18 cellular contexts compared by ENCODE assay signal in the genomic region with DNA sequence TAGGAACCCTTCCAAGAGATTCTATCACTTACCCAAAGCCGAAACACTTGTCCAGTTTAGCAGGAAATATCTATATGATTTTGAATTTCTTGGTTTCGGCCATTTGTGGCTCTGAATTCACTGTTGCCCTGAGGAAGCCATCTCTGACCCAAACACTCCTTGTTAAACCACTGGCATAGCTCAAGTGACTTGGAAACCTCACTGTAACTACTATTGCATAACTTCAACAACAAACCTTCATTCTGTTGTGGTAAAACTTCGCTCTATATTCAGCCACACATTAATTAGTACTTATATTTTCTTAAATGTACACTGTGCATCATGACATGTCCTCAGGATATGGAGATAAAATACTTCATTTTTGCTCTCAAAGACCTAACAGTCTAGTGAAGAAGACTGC.
"Had no signal": no experiment of that assay in that cellular context is flagged by ENCODE, and none has a peak within 500 bp of the region (broad histone marks: within the 10 kb centered on the region; RNA-seq: fewer than 3 reads in every experiment).

No MANE protein-coding gene starts in this region.

- H3K27ac Mint-ChIP-seq: activated T-helper 17 cell treated with anti-CD3 and anti-CD28 coated beads, Interleukin-2, amount 50 U/mL, for 72 hours; naive thymus-derived CD4-positive, alpha-beta T cell; stimulated activated naive B cell treated with anti-CD40 and anti-IgM and Interleukin-4, amounts not matched to agents 10 μg/mL and 1 μg/mL and 100 μg/mL, for 72 hours had no signal

- H3K4me1 Mint-ChIP-seq: activated T-helper 17 cell treated with anti-CD3 and anti-CD28 coated beads, Interleukin-2, amount 50 U/mL, for 72 hours had no signal

- H3K27me3 ChIP-seq: pancreas had no signal

- H3K36me3 ChIP-seq: pancreas had no signal

- H3K27me3 Mint-ChIP-seq: activated T-helper 17 cell treated with anti-CD3 and anti-CD28 coated beads, Interleukin-2, amount 50 U/mL, for 72 hours; stimulated activated naive B cell treated with anti-CD40 and anti-IgM and Interleukin-4, amounts not matched to agents 10 μg/mL and 1 μg/mL and 100 μg/mL, for 72 hours had no signal

- H3K36me3 Mint-ChIP-seq: naive thymus-derived CD4-positive, alpha-beta T cell had no signal

- H3K9me3 Mint-ChIP-seq: activated T-helper 17 cell treated with anti-CD3 and anti-CD28 coated beads, Interleukin-2, amount 50 U/mL, for 72 hours; naive thymus-derived CD4-positive, alpha-beta T cell; stimulated activated naive B cell treated with anti-CD40 and anti-IgM and Interleukin-4, amounts not matched to agents 10 μg/mL and 1 μg/mL and 100 μg/mL, for 72 hours had no signal

- ATAC-seq: activated T-helper 17 cell treated with anti-CD3 and anti-CD28 coated beads, Interleukin-2, amount 50 U/mL, for 72 hours; naive thymus-derived CD4-positive, alpha-beta T cell; pancreas had no signal

- H3K4me3 Mint-ChIP-seq: activated T-helper 17 cell treated with anti-CD3 and anti-CD28 coated beads, Interleukin-2, amount 50 U/mL, for 72 hours; naive thymus-derived CD4-positive, alpha-beta T cell; stimulated activated naive B cell treated with anti-CD40 and anti-IgM and Interleukin-4, amounts not matched to agents 10 μg/mL and 1 μg/mL and 100 μg/mL, for 72 hours had no signal

- DNase-seq: activated CD4-positive, alpha-beta T cell treated with anti-CD3 and anti-CD28 coated beads for 1 hour; activated CD4-positive, alpha-beta T cell treated with anti-CD3 and anti-CD28 coated beads, Interleukin-2, amount 50 U/mL, for 48 hours; activated naive CD4-positive, alpha-beta T cell treated with Interleukin-2 at 50 U/mL for 16 hours; aorta; kidney glomerular epithelial cell; mucosa of descending colon; naive thymus-derived CD4-positive, alpha-beta T cell; pancreas; retina; SK-N-SH; stimulated activated CD4-positive, alpha-beta T cell treated with anti-CD3 and anti-CD28 coated beads, Interleukin-15, amount 100 ng/mL, for 24 hours; stimulated activated CD4-positive, alpha-beta T cell treated with anti-CD3 and anti-CD28 coated beads, Interleukin-4, amount 100 ng/mL, for 1 hour; stimulated activated naive B cell treated with anti-CD40 and anti-IgM and Interleukin-4, amounts not matched to agents 10 μg/mL and 1 μg/mL and 100 μg/mL, for 72 hours; T-helper 1 cell; T1000; trophoblast cell had no signal

- H3K4me3 ChIP-seq: mucosa of descending colon, pancreas, skin epidermis had no signal

- H3K9me3 ChIP-seq: mucosa of descending colon, pancreas, SK-N-SH had no signal

- H3K4me1 ChIP-seq: pancreas had no signal

- H3K27ac ChIP-seq: pancreas, skin epidermis had no signal
